ENCODE assay signal across 11 cellular contexts in genomic region chr5:10365800-10366199, GRCh38.
"Had no signal": no experiment of that assay in that cellular context is flagged by ENCODE, and none has a peak within 500 bp of the region (broad histone marks: within the 10 kb centered on the region; RNA-seq: fewer than 3 reads in every experiment).

No MANE protein-coding gene starts in this region.

- H3K27ac ChIP-seq: esophagus squamous epithelium, right lobe of liver, vagina had no signal

- H3K4me3 ChIP-seq: esophagus squamous epithelium, right lobe of liver, tibial nerve, upper lobe of right lung, vagina had no signal

- H3K27me3 ChIP-seq: esophagus squamous epithelium, foreskin keratinocyte, right lobe of liver, tibial nerve, upper lobe of right lung, vagina had no signal

- H3K9me3 ChIP-seq: esophagus squamous epithelium, right lobe of liver, tibial nerve, upper lobe of right lung, vagina had no signal

- DNase-seq: effector memory CD8-positive, alpha-beta T cell; esophagus squamous epithelium; foreskin keratinocyte; head of caudate nucleus; hippocampal formation; natural killer cell; right lobe of liver; stimulated activated CD4-positive, alpha-beta T cell treated with anti-CD3 and anti-CD28 coated beads, Interleukin-4, amount 100 ng/mL, for 24 hours; upper lobe of right lung had no signal

- H3K36me3 ChIP-seq: right lobe of liver, tibial nerve, upper lobe of right lung, vagina had no signal
